In genomic region chr10:76432274-76433012, GRCh38 we compare ENCODE assay signal across 1 cellular context.
TF ChIP-seq lines count a peak whose summit lies in the region.

No MANE protein-coding gene starts in this region.

TF ChIP-seq in IMR-90, 13 proteins besides CTCF, POLR2A, EP300 and RAD21 (continued from another document):
- TF ChIP-seq, protein P1, sequence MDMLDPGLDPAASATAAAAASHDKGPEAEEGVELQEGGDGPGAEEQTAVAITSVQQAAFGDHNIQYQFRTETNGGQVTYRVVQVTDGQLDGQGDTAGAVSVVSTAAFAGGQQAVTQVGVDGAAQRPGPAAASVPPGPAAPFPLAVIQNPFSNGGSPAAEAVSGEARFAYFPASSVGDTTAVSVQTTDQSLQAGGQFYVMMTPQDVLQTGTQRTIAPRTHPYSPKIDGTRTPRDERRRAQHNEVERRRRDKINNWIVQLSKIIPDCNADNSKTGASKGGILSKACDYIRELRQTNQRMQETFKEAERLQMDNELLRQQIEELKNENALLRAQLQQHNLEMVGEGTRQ (IDR thresholded peaks at IDR 0.05; ENCODE audit: low read depth, low read length): no peak
- TF ChIP-seq FOS (IDR thresholded peaks at IDR 0.05; ENCODE audit: low read depth, low read length) (0 out of 2 replicates have a peak, but pooled peaks have one; percentile 5), MAZ (IDR thresholded peaks at IDR 0.05; ENCODE audit: borderline replicate concordance, low read depth, low read length) (no peak), MXI1 (IDR thresholded peaks at IDR 0.05; ENCODE audit: borderline replicate concordance, low read depth, low read length) (no peak), MAFK (IDR thresholded peaks at IDR 0.05; ENCODE audit: low read depth, low read length) (no peak)
TF ChIP-seq in IMR-90: peak in this region for 1.
